ENCODE assay signal across 23 cellular contexts in the genomic region with DNA sequence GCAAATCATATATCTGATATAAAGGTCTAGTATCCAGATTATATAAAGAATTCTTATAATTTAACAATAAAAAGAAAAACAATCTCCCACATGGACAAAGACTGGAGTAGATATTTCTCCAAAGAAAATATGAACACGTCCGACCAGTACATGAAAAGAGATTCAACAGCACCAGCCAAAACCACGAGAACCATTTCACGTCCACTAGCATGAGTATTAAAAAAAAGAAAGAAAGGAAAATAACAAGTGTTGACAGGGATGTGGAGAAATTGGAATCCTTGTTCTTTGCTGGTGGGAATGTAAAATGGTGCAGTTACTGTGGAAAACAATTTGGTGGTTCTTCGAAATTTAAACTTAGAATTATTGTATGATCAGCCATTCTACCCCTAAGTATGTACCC.
"Had no signal": no experiment of that assay in that cellular context is flagged by ENCODE, and none has a peak within 500 bp of the region (broad histone marks: within the 10 kb centered on the region; RNA-seq: fewer than 3 reads in every experiment).

No MANE protein-coding gene starts in this region.

- DNase-seq: activated CD4-positive, alpha-beta T cell treated with anti-CD3 and anti-CD28 coated beads for 48 hours; activated CD4-positive, alpha-beta T cell treated with anti-CD3 and anti-CD28 coated beads, Interleukin-2, amount 50 U/mL, for 4 hours; activated CD4-positive, CD25-positive, alpha-beta regulatory T cell treated with anti-CD3 and anti-CD28 coated beads, Interleukin-2, amount 50 U/mL, for 72 hours; activated CD8-positive, alpha-beta memory T cell treated with anti-CD3 and anti-CD28 coated beads, Interleukin-2, amount 50 U/mL, for 48 hours; activated CD8-positive, alpha-beta T cell treated with anti-CD3 and anti-CD28 coated beads, Interleukin-2, amount 10 ng/mL, durations not matched to agents 7 days and 5 days; activated effector memory CD4-positive, alpha-beta T cell treated with anti-CD3 and anti-CD28 coated beads, Interleukin-2, amount 50 U/mL, for 16 hours; activated naive CD4-positive, alpha-beta T cell treated with Interleukin-2 at 50 U/mL for 16 hours; activated T-cell treated with anti-CD3 and anti-CD28 coated beads, Interleukin-2, amount 50 U/mL, for 4 hours; body of pancreas; central memory CD4-positive, alpha-beta T cell; KBM-7; NCI-H1092 treated with DMSO at 0.1 percent for 48 hours; NCI-H1417 treated with DMSO at 0.1 percent for 48 hours; NCI-H1694; NCI-H2029; NCI-H2107; NCI-H2171 treated with DMSO at 0.1 percent for 48 hours; NCI-H526; NCI-H774; SIG-M5; T-helper 17 cell; T-helper 9 cell had no signal

- H3K9me3 ChIP-seq: body of pancreas had no signal

- H3K4me3 ChIP-seq: body of pancreas had no signal

- H3K27me3 ChIP-seq: body of pancreas had no signal

- H3K27ac ChIP-seq: body of pancreas had no signal

- ATAC-seq: activated CD8-positive, alpha-beta T cell treated with anti-CD3 and anti-CD28 coated beads, Interleukin-2, amount 10 ng/mL, durations not matched to agents 7 days and 5 days; body of pancreas; T-helper 17 cell; WTC11 had no signal

- H3K4me1 ChIP-seq: body of pancreas had no signal
